ENCODE assay signal across 18 cellular contexts in the genomic region with DNA sequence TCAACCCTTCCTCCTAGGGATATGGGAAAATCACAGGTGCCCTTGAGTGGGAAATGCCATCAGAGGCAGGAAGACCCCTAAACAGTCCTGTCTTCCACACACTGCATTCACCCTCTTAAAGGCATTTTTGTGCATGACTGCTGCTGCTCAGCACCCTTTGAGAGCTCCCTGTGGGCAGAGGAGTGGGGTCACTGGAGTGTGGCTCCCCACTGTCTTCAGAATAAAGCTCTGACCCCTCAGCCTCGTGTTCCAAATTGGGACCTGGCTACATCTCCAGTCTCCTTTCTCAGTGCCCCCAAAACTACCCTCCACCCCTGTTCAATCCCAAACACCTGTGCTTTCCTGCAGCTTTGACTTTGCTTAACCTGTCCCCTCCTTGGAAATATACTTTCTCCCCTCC. TPM values are rescaled to one million over a fixed set of nuclear protein-coding genes. Genes with fewer than 3 reads are reported as not detected.
DNase-seq lines count a peak whose midpoint lies in the region; ATAC-seq and TF ChIP-seq lines count a peak whose summit lies in the region.
"Had no signal": no experiment of that assay in that cellular context is flagged by ENCODE, and none has a peak within 500 bp of the region (broad histone marks: within the 10 kb centered on the region; RNA-seq: fewer than 3 reads in every experiment).

No MANE protein-coding gene starts in this region.

- peaks cover 16% of the 10 kb centered on the region for H3K27me3 Mint-ChIP-seq in activated CD4-positive, alpha-beta memory T cell treated with anti-CD3 and anti-CD28 coated beads for 36 hours

- no peak overlapping the region for H3K4me2 ChIP-seq in osteoblast (ENCODE audit: insufficient read depth, low read length)

- H3K9me3 ChIP-seq in heart right ventricle (peaks cover 0 to 12% (median 0%) of the 10 kb centered on the region in 11 donors), osteoblast (ENCODE audit: low read depth, low read length) (no peaks in the 10 kb centered on the region), vagina (no peaks in the 10 kb centered on the region)

- H4K20me1 ChIP-seq in osteoblast (ENCODE audit: insufficient read depth, low read length), result no peaks in the 10 kb centered on the region

- TF ChIP-seq CTCF in heart right ventricle (IDR thresholded peaks at IDR 0.05) (no peak), osteoblast (IDR thresholded peaks at IDR 0.05; ENCODE audit: extremely low read depth, low read depth, low read length) (no peak), vagina (IDR thresholded peaks at IDR 0.05) (no peak), coronary artery (IDR thresholded peaks at IDR 0.05) (no peak)

- H3K4me3 Mint-ChIP-seq in activated CD4-positive, alpha-beta memory T cell treated with anti-CD3 and anti-CD28 coated beads for 36 hours, result no peak overlapping the region

- ATAC-seq in left cardiac atrium (no peak), heart right ventricle (no peak), GM21390 (IDR thresholded peaks at IDR 0.05; ENCODE audit: unreplicated experiment) (no peak)

- no peak overlapping the region for H3K27ac ChIP-seq in heart right ventricle
- H3K27ac ChIP-seq in caudate nucleus (ENCODE audit: low read depth, low read length), result peak overlapping the region; percentile 84
- H3K27ac ChIP-seq in osteoblast (ENCODE audit: low read depth, low read length), result no peak overlapping the region
- H3K27ac ChIP-seq in vagina, result peak overlapping the region; percentile 73
- no peak overlapping the region for H3K27ac ChIP-seq in coronary artery

- no peak overlapping the region for H3K4me3 ChIP-seq in heart right ventricle
- no peak overlapping the region for H3K4me3 ChIP-seq in osteoblast (ENCODE audit: insufficient read depth, low read length)
- H3K4me3 ChIP-seq in vagina, result no peak overlapping the region
- no peak overlapping the region for H3K4me3 ChIP-seq in coronary artery

- H3K36me3 Mint-ChIP-seq in activated CD4-positive, alpha-beta memory T cell treated with anti-CD3 and anti-CD28 coated beads for 36 hours, result no peaks in the 10 kb centered on the region

- intact Hi-C loops in left cardiac atrium (cut with DNase I), result no loop called here
- intact Hi-C loops in heart right ventricle (cut with DNase I), result no loop called here
- intact Hi-C loops in vagina (cut with DNase I), result no loop called here
- intact Hi-C loops in activated CD4-positive, alpha-beta memory T cell treated with anti-CD3 and anti-CD28 coated beads for 36 hours (cut with micrococcal nuclease), result no loop called here

- no peak overlapping the region for H3K27ac Mint-ChIP-seq in activated CD4-positive, alpha-beta memory T cell treated with anti-CD3 and anti-CD28 coated beads for 36 hours
- H3K27ac Mint-ChIP-seq: CD8-positive, alpha-beta memory T cell had no signal

- H3K4me1 Mint-ChIP-seq in activated CD4-positive, alpha-beta memory T cell treated with anti-CD3 and anti-CD28 coated beads for 36 hours (ENCODE audit: low read depth), result no peaks in the 10 kb centered on the region
- H3K4me1 Mint-ChIP-seq: CD8-positive, alpha-beta memory T cell had no signal

- no peaks in the 10 kb centered on the region for H3K9me3 Mint-ChIP-seq in activated CD4-positive, alpha-beta memory T cell treated with anti-CD3 and anti-CD28 coated beads for 36 hours
- H3K9me3 Mint-ChIP-seq: CD8-positive, alpha-beta memory T cell had no signal

- H3K4me1 ChIP-seq in heart right ventricle (peaks cover 0 to 65% (median 20%) of the 10 kb centered on the region in 9 donors), osteoblast (ENCODE audit: insufficient read depth, low read length) (peaks cover 52% of the 10 kb centered on the region), vagina (peaks cover 17% of the 10 kb centered on the region)

- CTCF ChIA-PET in activated CD4-positive, alpha-beta memory T cell treated with anti-CD3 and anti-CD28 coated beads for 36 hours (lab: Charles Lee), result interaction anchor here (1.1 to 4.1 kb wide), 2 partner anchors 17 to 55 kb away, joined by 3 to 18 read pairs; no protein-coding TSS in a partner anchor

- H3K27me3 ChIP-seq in heart right ventricle, result peaks cover 0 to 23% (median 5%) of the 10 kb centered on the region in 7 donors
- no peaks in the 10 kb centered on the region for H3K27me3 ChIP-seq in osteoblast (ENCODE audit: insufficient read depth, low read length)
- no peaks in the 10 kb centered on the region for H3K27me3 ChIP-seq in vagina

- H3K79me2 ChIP-seq in osteoblast (ENCODE audit: insufficient read depth, low read length), result no peaks in the 10 kb centered on the region

- H3K36me3 ChIP-seq in heart right ventricle (no peaks in the 10 kb centered on the region), osteoblast (ENCODE audit: insufficient read depth, low read length) (no peaks in the 10 kb centered on the region), vagina (no peaks in the 10 kb centered on the region)

- DNase-seq in left cardiac atrium, result peak; percentile 2
- DNase-seq in heart right ventricle, result no peak
- no peak for DNase-seq in caudate nucleus (lab: John Stamatoyannopoulos, UW)
- peak; percentile 39 for DNase-seq in osteoblast (ENCODE audit: insufficient read length, low spot score, missing footprints)
- DNase-seq in vagina (ENCODE audit: extremely low spot score in 2 of 2), result no peak
- DNase-seq in coronary artery (ENCODE audit: low spot score), result no peak
- no peak for DNase-seq in activated CD4-positive, alpha-beta memory T cell treated with anti-CD3 and anti-CD28 coated beads for 36 hours
- DNase-seq: C1 segment of cervical spinal cord; CD8-positive, alpha-beta memory T cell; DMS79; KBM-7; NCI-H1105; NCI-H1694 treated with DMSO at 0.1 percent for 48 hours; NCI-H510A; NCI-H748 treated with DMSO at 0.1 percent for 48 hours; NK-92 treated with Interleukin-12 subunit alpha and Interleukin-12 subunit beta, amount 100 ng/mL, for 24 hours; SIG-M5 had no signal

- POLR2A ChIA-PET in activated CD4-positive, alpha-beta memory T cell treated with anti-CD3 and anti-CD28 coated beads for 36 hours (lab: Charles Lee), result no interaction called here

- WGBS in heart right ventricle, 2 donors, result 86 to 94% methylated on average over 1 of the region's 1 CpG

- no peak for TF ChIP-seq POLR2A in vagina (IDR thresholded peaks at IDR 0.05)

- H2AFZ ChIP-seq in osteoblast (ENCODE audit: low read length), result no peak overlapping the region

RNA-seq across cellular contexts. Expression of gene CHRDL2, which starts 46.6 kb away (rescaled TPM):
- total RNA-seq in left cardiac atrium (10 to 100 TPM in 1 of 2 donors, 1 to 10 TPM in 1; 6.1 to 25.4 TPM), heart right ventricle (10 to 100 TPM in 3 of 10 donors, 1 to 10 TPM in 6, under 1 TPM in 1; 1.00 to 19.7 (median 6.7) TPM), osteoblast (under 0.01 TPM in 1 of 2 replicates, not detected in the other), vagina (3.7 TPM)
- 1 to 10 TPM; 4.0 to 8.4 TPM for polyA plus RNA-seq in heart right ventricle
- total RNA-seq in activated CD4-positive, alpha-beta memory T cell treated with anti-CD3 and anti-CD28 coated beads for 36 hours, result not detected
- total RNA-seq: CD8-positive, alpha-beta memory T cell had no signal
- polyA plus RNA-seq: CD8-positive, alpha-beta memory T cell had no signal

Comparison
In these comparisons a context has a peak if more than half of its experiments do, and no peak if none do; other contexts are left out.
1. DNase-seq: peak in left cardiac atrium (single experiment) and osteoblast (single experiment); none in heart right ventricle (0 of 2), caudate nucleus (0 of 61), vagina (0 of 2), coronary artery (single experiment) and activated CD4-positive, alpha-beta memory T cell treated with anti-CD3 and anti-CD28 coated beads for 36 hours (single experiment).
2. H3K27ac ChIP-seq: peak in caudate nucleus (single experiment) and vagina (single experiment); none in heart right ventricle (0 of 10), osteoblast (single experiment) and coronary artery (0 of 2).